21 cellular contexts compared by ENCODE assay signal in the genomic region with DNA sequence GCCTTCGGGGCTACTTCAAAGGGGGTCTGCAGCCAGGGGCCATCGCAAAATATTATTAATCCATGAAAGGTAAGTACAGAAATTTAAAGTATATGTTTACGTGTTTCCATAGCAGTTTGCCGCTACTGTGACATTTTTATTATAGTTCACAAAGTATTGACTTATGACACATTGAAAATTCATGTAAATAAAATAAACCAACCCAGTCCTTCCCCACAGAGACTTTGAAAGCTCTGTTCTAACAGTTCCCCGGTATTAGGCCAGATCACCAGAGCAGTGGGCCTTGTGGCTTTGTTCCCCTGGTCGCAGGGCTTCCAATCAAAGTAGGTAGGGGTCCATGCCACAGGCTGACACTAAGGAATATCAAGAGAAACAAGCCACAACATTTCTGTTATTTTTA.
"Had no signal": no experiment of that assay in that cellular context is flagged by ENCODE, and none has a peak within 500 bp of the region (broad histone marks: within the 10 kb centered on the region; RNA-seq: fewer than 3 reads in every experiment).

No MANE protein-coding gene starts in this region.

- H3K27ac Mint-ChIP-seq: dendritic cell treated with granulocyte-macrophage colony-stimulating factor and Interleukin-4, amounts not matched to agents 40 ng/mL and 50 ng/mL, for 4 days; nephron; progenitor cell of endocrine pancreas; type B pancreatic cell had no signal

- H3K9me3 Mint-ChIP-seq: dendritic cell treated with granulocyte-macrophage colony-stimulating factor and Interleukin-4, amounts not matched to agents 40 ng/mL and 50 ng/mL, for 4 days; effector memory CD8-positive, alpha-beta T cell; nephron; type B pancreatic cell had no signal

- H3K27ac ChIP-seq: heart left ventricle, pancreas, suprapubic skin, thyroid gland had no signal

- H3K4me1 ChIP-seq: heart left ventricle, pancreas, suprapubic skin, thyroid gland had no signal

- H3K4me1 Mint-ChIP-seq: nephron had no signal

- H3K4me3 ChIP-seq: heart left ventricle, lung, pancreas, smooth muscle cell, suprapubic skin, thyroid gland had no signal

- ATAC-seq: effector memory CD8-positive, alpha-beta T cell; heart left ventricle; left ventricle myocardium superior; pancreas; right cardiac atrium had no signal

- DNase-seq: effector memory CD8-positive, alpha-beta T cell; erythroblast; heart left ventricle; hippocampal formation; left colon; left ventricle myocardium superior; mesenchymal stem cell; midbrain; occipital lobe; pancreas; right cardiac atrium; stimulated activated CD4-positive, alpha-beta T cell treated with anti-CD3 and anti-CD28 coated beads, Interleukin-2, amount 100 ng/mL, for 48 hours; stimulated activated naive CD4-positive, alpha-beta T cell treated with Interleukin-2 at 50 U/mL for 16 hours; thyroid gland had no signal

- H3K27me3 ChIP-seq: heart left ventricle, pancreas, suprapubic skin, thyroid gland had no signal

- H3K27me3 Mint-ChIP-seq: dendritic cell treated with granulocyte-macrophage colony-stimulating factor and Interleukin-4, amounts not matched to agents 40 ng/mL and 50 ng/mL, for 4 days; effector memory CD8-positive, alpha-beta T cell; progenitor cell of endocrine pancreas; type B pancreatic cell had no signal

- H3K4me3 Mint-ChIP-seq: dendritic cell treated with granulocyte-macrophage colony-stimulating factor and Interleukin-4, amounts not matched to agents 40 ng/mL and 50 ng/mL, for 4 days; effector memory CD8-positive, alpha-beta T cell; nephron; type B pancreatic cell had no signal

- H3K9me3 ChIP-seq: heart left ventricle, pancreas, suprapubic skin, thyroid gland had no signal
